In the genomic region with DNA sequence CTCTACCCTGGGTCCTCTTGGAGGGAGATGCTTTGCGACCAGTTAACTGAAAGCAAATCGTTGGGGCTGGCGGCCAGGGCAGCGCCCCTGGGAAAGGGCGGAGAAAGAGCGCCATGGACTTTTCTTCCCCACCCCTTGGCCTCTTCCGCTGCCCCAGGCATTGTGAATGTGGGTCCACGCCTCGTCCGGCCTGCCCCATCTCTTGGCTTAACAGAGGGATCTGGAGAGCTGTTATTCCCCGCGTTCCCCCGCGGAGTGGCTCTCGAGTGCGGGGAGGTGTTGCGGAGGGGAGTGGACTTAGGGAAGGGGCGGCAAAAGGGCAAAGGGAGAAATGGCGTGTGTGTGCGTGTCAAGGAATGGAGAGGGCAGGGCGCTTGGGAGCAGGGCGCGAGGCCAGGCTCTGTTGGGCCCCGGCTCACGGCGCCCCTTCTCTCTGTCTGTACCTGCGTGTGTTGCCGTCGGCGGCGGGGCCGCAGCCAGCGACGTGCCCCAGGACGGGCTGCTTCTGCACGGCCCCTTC, we compare ENCODE assay signal across 14 cellular contexts. TPM values are rescaled to one million over a fixed set of nuclear protein-coding genes. Genes with fewer than 3 reads are reported as not detected.
DNase-seq lines count a peak whose midpoint lies in the region; ATAC-seq, FAIRE-seq and TF ChIP-seq lines count a peak whose summit lies in the region.
"Had no signal": no experiment of that assay in that cellular context is flagged by ENCODE, and none has a peak within 500 bp of the region (broad histone marks: within the 10 kb centered on the region; RNA-seq: fewer than 3 reads in every experiment).

No MANE protein-coding gene starts in this region.

- peak overlapping the region; percentile 28 for H3K4me3 Mint-ChIP-seq in activated naive CD8-positive, alpha-beta T cell
- H3K4me3 Mint-ChIP-seq in activated naive CD8-positive, alpha-beta T cell treated with anti-CD3 and anti-CD28 coated beads for 36 hours = no peak overlapping the region

- in situ Hi-C loops in GM12878 (cut with MboI) = no loop called here

- H3K9me3 ChIP-seq in GM12878 (replicated peaks; ENCODE audit: control insufficient read depth, insufficient read depth, low read length) = no peaks in the 10 kb centered on the region; the same call in 2 of the 3 replicates
- H3K9me3 ChIP-seq in lung (ENCODE audit: control insufficient read depth in 2 of 2, insufficient read depth in 1 of 2, low read length in 1 of 2) = peaks cover 0 to 12% of the 10 kb centered on the region in 2 donors
- H3K9me3 ChIP-seq in testis = no peaks in the 10 kb centered on the region
- H3K9me3 ChIP-seq: right atrium auricular region, transverse colon had no signal

- RAD21 ChIA-PET in GM12878 (lab: Charles Lee; ENCODE audit: unreplicated experiment) = no interaction called here

- intact Hi-C loops in GM12878 (cut with micrococcal nuclease; ENCODE audit: unreplicated experiment) = no loop called here
- intact Hi-C loops in testis (cut with DNase I; ENCODE audit: low total_unique reads) = no loop called here

- no peak overlapping the region for H3K4me3 ChIP-seq in GM12878
- H3K4me3 ChIP-seq in lung = peak overlapping the region; percentile 5
- peak overlapping the region in 1 of 2 donors; percentile 36 for H3K4me3 ChIP-seq in testis
- H3K4me3 ChIP-seq: right atrium auricular region, SJSA1, transverse colon had no signal

- no peak overlapping the region for H3K9ac ChIP-seq in GM12878 (ENCODE audit: control insufficient read depth, insufficient read depth, low read length)

- no peak for FAIRE-seq in GM12878 (lab: Jason Lieb, UNC)

- CTCF ChIA-PET in GM12878 (lab: Yijun Ruan, JAX) = interaction anchor here (9.4 kb wide), 1 partner anchor 31 kb away, joined by 105 read pairs; no protein-coding TSS in a partner anchor

- H3K4me1 ChIP-seq in GM12878 (ENCODE audit: control insufficient read depth, insufficient read depth, low read length) (no peaks in the 10 kb centered on the region; the same call in 1 of the 2 replicates), lung (ENCODE audit: control insufficient read depth in 2 of 2, insufficient read depth in 2 of 2, low read length in 2 of 2) (peaks cover 0 to 18% of the 10 kb centered on the region in 2 donors), testis (peaks cover 13% of the 10 kb centered on the region)

- H3K27me3 ChIP-seq in GM12878 (replicated peaks in 1 of 2; ENCODE audit: control insufficient read depth in 2 of 2, insufficient read depth in 2 of 2, low read length in 1 of 2) (peaks cover 7 to 48% of the 10 kb centered on the region in 2 experiments), lung (ENCODE audit: control insufficient read depth, insufficient read depth) (peaks cover 9% of the 10 kb centered on the region), testis (peaks cover 12% of the 10 kb centered on the region)

- no peak overlapping the region for H2AFZ ChIP-seq in GM12878 (ENCODE audit: control insufficient read depth, low read depth, low read length)

- TF ChIP-seq EP300 in GM12878 (IDR thresholded peaks at IDR 0.05; ENCODE audit: borderline replicate concordance in 1 of 2, control insufficient read depth in 1 of 2, low read depth in 2 of 2, low read length in 2 of 2) = no peak

- H3K4me2 ChIP-seq in GM12878 (ENCODE audit: control insufficient read depth, insufficient read depth) = 0 out of 2 replicates have a peak overlapping the region, but pooled peaks have one; percentile 9

- H4K20me1 ChIP-seq in GM12878 (ENCODE audit: control insufficient read depth, insufficient read depth) = peaks cover 2% of the 10 kb centered on the region; the same call in 1 of the 2 replicates

- SMC1A ChIA-PET in GM12878 (lab: Charles Lee; ENCODE audit: uncharacterized antibody, unreplicated experiment) = no interaction called here

- ATAC-seq in GM12878 (no peak), lung (ENCODE audit: insufficient read depth, low FRiP score) (no peak)

- TF ChIP-seq POLR2A in GM12878 (IDR thresholded peaks at IDR 0.05; ENCODE audit: low read depth, low read length) (no peak), testis (IDR thresholded peaks at IDR 0.05) (no peak)

- TF ChIP-seq RAD21 in GM12878 (IDR thresholded peaks at IDR 0.05; ENCODE audit: insufficient read depth, low read depth, low read length) = no peak

- 2% methylated on average over 36 of the region's 36 CpGs for WGBS in GM12878 (ENCODE audit: insufficient coverage, insufficient replicate concordance, low lambda C conversion rate, missing lambda C conversion rate)
- 5% methylated on average over 30 to 36 of the region's 36 CpGs for WGBS in lung, 2 donors
- 9 to 11% methylated on average over 31 to 35 of the region's 36 CpGs for WGBS in testis, 2 donors

- H3K27ac ChIP-seq in GM12878 (ENCODE audit: control insufficient read depth, insufficient read depth) (no peak overlapping the region), lung (ENCODE audit: low read depth in 1 of 2, low read length in 1 of 2) (no peak overlapping the region), testis (no peak overlapping the region)
- H3K27ac ChIP-seq: right atrium auricular region, SJSA1, transverse colon had no signal

- POLR2A ChIA-PET in GM12878 (lab: Charles Lee) = no interaction called here

- peaks cover 36% of the 10 kb centered on the region for H3K27me3 Mint-ChIP-seq in activated naive CD8-positive, alpha-beta T cell
- H3K27me3 Mint-ChIP-seq in activated naive CD8-positive, alpha-beta T cell treated with anti-CD3 and anti-CD28 coated beads for 36 hours = peaks cover 53% of the 10 kb centered on the region

- no peaks in the 10 kb centered on the region for H3K9me3 Mint-ChIP-seq in activated naive CD8-positive, alpha-beta T cell (ENCODE audit: low read depth)
- no peaks in the 10 kb centered on the region for H3K9me3 Mint-ChIP-seq in activated naive CD8-positive, alpha-beta T cell treated with anti-CD3 and anti-CD28 coated beads for 36 hours

- TF ChIP-seq CTCF in GM12878 (IDR thresholded peaks at IDR 0.05 in 2 of 3, conservative IDR thresholded peaks at IDR 0.05 in 1 of 3; ENCODE audit: control insufficient read depth in 2 of 3, extremely low read depth in 1 of 3, insufficient read depth in 1 of 3, low read depth in 3 of 3, low read length in 3 of 3) (no peak), lung (IDR thresholded peaks at IDR 0.05; ENCODE audit: control extremely low read depth, extremely low read depth) (no peak), testis (IDR thresholded peaks at IDR 0.05) (no peak)

- H3K79me2 ChIP-seq in GM12878 (ENCODE audit: control insufficient read depth, insufficient read depth, low read length) = no peaks in the 10 kb centered on the region

- no peak overlapping the region for H3K27ac Mint-ChIP-seq in activated naive CD8-positive, alpha-beta T cell
- no peak overlapping the region for H3K27ac Mint-ChIP-seq in activated naive CD8-positive, alpha-beta T cell treated with anti-CD3 and anti-CD28 coated beads for 36 hours

- no peaks in the 10 kb centered on the region for H3K36me3 Mint-ChIP-seq in activated naive CD8-positive, alpha-beta T cell
- no peaks in the 10 kb centered on the region for H3K36me3 Mint-ChIP-seq in activated naive CD8-positive, alpha-beta T cell treated with anti-CD3 and anti-CD28 coated beads for 36 hours

- peaks cover 16% of the 10 kb centered on the region for H3K4me1 Mint-ChIP-seq in activated naive CD8-positive, alpha-beta T cell (ENCODE audit: low read depth)
- H3K4me1 Mint-ChIP-seq in activated naive CD8-positive, alpha-beta T cell treated with anti-CD3 and anti-CD28 coated beads for 36 hours = peaks cover 13% of the 10 kb centered on the region

- H3K36me3 ChIP-seq in GM12878 (ENCODE audit: control insufficient read depth in 2 of 2, insufficient read depth in 2 of 2, low read length in 1 of 2) (no peaks in the 10 kb centered on the region), lung (ENCODE audit: control insufficient read depth in 2 of 2, insufficient read depth in 2 of 2, low read length in 2 of 2) (no peaks in the 10 kb centered on the region), testis (ENCODE audit: low read depth, missing control alignments) (no peaks in the 10 kb centered on the region)
- H3K36me3 ChIP-seq: right atrium auricular region, SJSA1, transverse colon had no signal

- DNase-seq in activated naive CD8-positive, alpha-beta T cell treated with anti-CD3 and anti-CD28 coated beads for 36 hours = no peak
- DNase-seq in GM12878 (ENCODE audit: low read depth, low spot score) = no peak
- no peak for DNase-seq in lung (ENCODE audit: low spot score)
- peak; percentile 13 for DNase-seq in testis
- DNase-seq in NCI-H774 (lab: John Stamatoyannopoulos, UW) = no peak
- no peak for DNase-seq in CD1c-positive myeloid dendritic cell (ENCODE audit: extremely low spot score)
- DNase-seq in activated CD4-positive, alpha-beta T cell treated with anti-CD3 and anti-CD28 coated beads for 48 hours = no peak
- DNase-seq: activated gamma-delta T cell, NCI-H1092, transverse colon had no signal

- BruUV-seq in GM12878 (replicated peaks; lab: Mats Ljungman, UMichigan) = no TSS peak

RNA-seq across cellular contexts. Expression of gene EMX1, which starts 6.6 kb away (rescaled TPM):
- not detected for total RNA-seq in activated naive CD8-positive, alpha-beta T cell treated with anti-CD3 and anti-CD28 coated beads for 36 hours
- total RNA-seq in GM12878 (2013; cell fraction: nucleolus; rRNA removed) = 6.4 and 11.8 TPM in 2 replicates
- total RNA-seq in GM12878 (2014; rRNA removed) (1.9 and 2.3 TPM in 2 replicates), GM12878 (2014; rRNA removed; fragmentation: Illumina TruSeq; extraction: Trizol) (0.28 and 0.49 TPM in 2 replicates), GM12878 (2021) (1.1 and 1.2 TPM in 2 replicates), lung (under 1 TPM in 1 of 2 donors, not detected in 1; 0.12 TPM), testis (10 to 100 TPM; 11.3 to 13.2 TPM)
- 0.42 TPM for polyA plus RNA-seq in GM12878 (2011; ENCODE audit: low read depth)
- polyA plus RNA-seq in GM12878 (2011; rRNA removed) (3.2 and 5.1 TPM in 2 replicates), GM12878 (2014; fragmentation: Illumina TruSeq; extraction: Trizol) (0.16 TPM in 1 of 2 replicates, not detected in the other), GM12878 (2014; fragmentation: Nextera tagmentation; extraction: Ambion mirVana) (under 1 TPM in 1 of 2 experiments, not detected in 1; 0.07 TPM), GM12878 (2014; rRNA removed) (1.1 and 1.3 TPM in 2 replicates), GM12878 (2016; fragmentation: Nextera tagmentation; extraction: Ambion mirVana) (1 to 10 TPM; 1.1 to 1.5 TPM), lung (under 1 TPM in 1 of 2 donors, not detected in 1; 0.02 TPM), testis (ENCODE audit: insufficient read depth, low read depth, low replicate concordance) (4.5 TPM)
- polyA plus RNA-seq in GM12878 (2011; cell fraction: cytosol; rRNA removed) = 4.7 and 9.5 TPM in 2 replicates
- 42.0 and 42.5 TPM in 2 replicates for polyA plus RNA-seq in GM12878 (2011; cell fraction: nucleus; rRNA removed)
- polyA plus RNA-seq in GM12878 (2012) = 0.97 and 2.0 TPM in 2 replicates
- 3.4 and 4.5 TPM in 2 replicates for polyA minus RNA-seq in GM12878 (2011; rRNA and poly(A)+ RNA removed)
- 2.4 and 3.0 TPM in 2 replicates for polyA minus RNA-seq in GM12878 (2011; cell fraction: cytosol; rRNA and poly(A)+ RNA removed)
- 11.5 and 18.7 TPM in 2 replicates for polyA minus RNA-seq in GM12878 (2011; cell fraction: nucleus; rRNA and poly(A)+ RNA removed)
- total RNA-seq: lung microvascular endothelial cell, SJSA1 had no signal

RNA-seq across cellular contexts. Expression of gene SPR, which starts 36.7 kb away (rescaled TPM):
- 10 to 100 TPM; 13.9 TPM for total RNA-seq in activated naive CD8-positive, alpha-beta T cell treated with anti-CD3 and anti-CD28 coated beads for 36 hours
- 0.78 and 1.1 TPM in 2 replicates for total RNA-seq in GM12878 (2013; cell fraction: nucleolus; rRNA removed)
- total RNA-seq in GM12878 (2014; rRNA removed) = 3.6 and 4.1 TPM in 2 replicates
- total RNA-seq in GM12878 (2014; rRNA removed; fragmentation: Illumina TruSeq; extraction: Trizol) = 1.8 and 2.0 TPM in 2 replicates
- 2.9 TPM in 2 replicates for total RNA-seq in GM12878 (2021)
- polyA plus RNA-seq in GM12878 (2011; ENCODE audit: low read depth) = 0.49 TPM
- 6.3 and 7.8 TPM in 2 replicates for polyA plus RNA-seq in GM12878 (2011; rRNA removed)
- polyA plus RNA-seq in GM12878 (2011; cell fraction: cytosol; rRNA removed) = 8.7 and 9.6 TPM in 2 replicates
- 5.0 and 5.3 TPM in 2 replicates for polyA plus RNA-seq in GM12878 (2011; cell fraction: nucleus; rRNA removed)
- 1.1 and 1.8 TPM in 2 replicates for polyA plus RNA-seq in GM12878 (2012)
- polyA plus RNA-seq in GM12878 (2014; fragmentation: Illumina TruSeq; extraction: Trizol) = 1.1 and 1.8 TPM in 2 replicates
- 1 to 10 TPM in 1 of 2 experiments, under 1 TPM in 1; 0.68 to 1.3 TPM for polyA plus RNA-seq in GM12878 (2014; fragmentation: Nextera tagmentation; extraction: Ambion mirVana)
- polyA plus RNA-seq in GM12878 (2014; rRNA removed) = 2.1 and 2.4 TPM in 2 replicates
- 1 to 10 TPM; 4.3 to 6.4 TPM for polyA plus RNA-seq in GM12878 (2016; fragmentation: Nextera tagmentation; extraction: Ambion mirVana)
- polyA minus RNA-seq in GM12878 (2011; rRNA and poly(A)+ RNA removed) = 3.9 and 5.2 TPM in 2 replicates
- 1.6 and 4.1 TPM in 2 replicates for polyA minus RNA-seq in GM12878 (2011; cell fraction: cytosol; rRNA and poly(A)+ RNA removed)
- 1.1 and 2.1 TPM in 2 replicates for polyA minus RNA-seq in GM12878 (2011; cell fraction: nucleus; rRNA and poly(A)+ RNA removed)
- total RNA-seq in lung = 10 to 100 TPM; 11.1 to 38.0 TPM
- 10 to 100 TPM; 31.6 to 32.2 TPM for polyA plus RNA-seq in lung
- 10 to 100 TPM; 21.7 to 27.6 TPM for total RNA-seq in testis
- polyA plus RNA-seq in testis (ENCODE audit: insufficient read depth, low read depth, low replicate concordance) = 15.7 TPM
